20 cellular contexts compared by ENCODE assay signal in the genomic region with DNA sequence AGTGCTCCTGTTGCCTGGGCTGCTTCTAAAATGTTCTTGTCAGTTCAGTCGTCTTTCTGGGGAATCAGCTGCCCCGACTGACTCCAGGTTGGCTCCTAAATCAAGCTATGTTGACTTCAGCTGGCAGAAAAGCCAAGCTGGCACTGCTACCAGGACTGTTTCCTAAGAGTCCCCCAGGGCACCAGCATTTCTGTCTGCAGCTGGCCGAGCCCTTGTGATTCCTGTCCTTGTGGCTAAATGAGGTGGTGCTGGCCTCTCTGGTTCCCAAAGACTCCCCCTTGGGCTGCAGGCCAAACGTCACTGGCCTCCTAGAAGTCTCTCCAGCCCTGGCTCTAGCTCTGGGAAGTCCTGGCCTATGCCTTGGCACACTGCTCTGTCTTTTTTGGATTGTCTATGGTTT. TPM values are rescaled to one million over a fixed set of nuclear protein-coding genes. Genes with fewer than 3 reads are reported as not detected.
DNase-seq lines count a peak whose midpoint lies in the region; ATAC-seq and TF ChIP-seq lines count a peak whose summit lies in the region.
"Had no signal": no experiment of that assay in that cellular context is flagged by ENCODE, and none has a peak within 500 bp of the region (broad histone marks: within the 10 kb centered on the region; RNA-seq: fewer than 3 reads in every experiment).

No MANE protein-coding gene starts in this region.

- H3K9ac ChIP-seq in colonic mucosa (ENCODE audit: low read depth in 2 of 2, low read length in 2 of 2): no peak overlapping the region

- intact Hi-C loops in Right ventricle myocardium superior (cut with DNase I) (no loop called here), colonic mucosa (cut with DNase I) (no loop called here)
- intact Hi-C loops in naive thymus-derived CD4-positive, alpha-beta T cell (cut with micrococcal nuclease): no loop called here

- H3K9me3 Mint-ChIP-seq in progenitor cell of endocrine pancreas (ENCODE audit: low read depth): no peaks in the 10 kb centered on the region
- H3K9me3 Mint-ChIP-seq in naive thymus-derived CD4-positive, alpha-beta T cell: peaks cover 0 to 2% (median 0%) of the 10 kb centered on the region in 11 donors
- H3K9me3 Mint-ChIP-seq: activated naive CD4-positive, alpha-beta T cell treated with anti-CD3 and anti-CD28 coated beads, Interleukin-2, amount 50 U/mL, for 24 hours; CD8-positive, alpha-beta memory T cell had no signal

- peak overlapping the region; percentile 65 for H3K27ac Mint-ChIP-seq in progenitor cell of endocrine pancreas
- no peak overlapping the region for H3K27ac Mint-ChIP-seq in naive thymus-derived CD4-positive, alpha-beta T cell
- H3K27ac Mint-ChIP-seq: activated naive CD4-positive, alpha-beta T cell treated with anti-CD3 and anti-CD28 coated beads, Interleukin-2, amount 50 U/mL, for 24 hours had no signal

- H3K4me3 ChIP-seq in naive thymus-derived CD4-positive, alpha-beta T cell (ENCODE audit: low read length): no peak overlapping the region
- no peak overlapping the region for H3K4me3 ChIP-seq in colonic mucosa
- H3K4me3 ChIP-seq: dorsolateral prefrontal cortex, SK-N-MC, stomach had no signal

- H3K36me3 ChIP-seq in naive thymus-derived CD4-positive, alpha-beta T cell (ENCODE audit: control insufficient read depth in 2 of 3, insufficient read depth in 3 of 3, low read length in 3 of 3): no peaks in the 10 kb centered on the region
- H3K36me3 ChIP-seq in colonic mucosa: no peaks in the 10 kb centered on the region
- H3K36me3 ChIP-seq: stomach had no signal

- H3K4me1 Mint-ChIP-seq in progenitor cell of endocrine pancreas (ENCODE audit: low read depth): no peaks in the 10 kb centered on the region
- H3K4me1 Mint-ChIP-seq in naive thymus-derived CD4-positive, alpha-beta T cell: peaks cover 14 to 73% (median 18%) of the 10 kb centered on the region in 7 donors

- no peak overlapping the region for H3K27ac ChIP-seq in naive thymus-derived CD4-positive, alpha-beta T cell (ENCODE audit: low read depth, low read length)
- no peak overlapping the region for H3K27ac ChIP-seq in colonic mucosa
- H3K27ac ChIP-seq: dorsolateral prefrontal cortex, SK-N-MC, stomach had no signal

- ATAC-seq in Right ventricle myocardium superior (ENCODE audit: poor library complexity) (peak; percentile 89), GM18870 (IDR thresholded peaks at IDR 0.05; ENCODE audit: unreplicated experiment) (no peak)
- no peak for ATAC-seq in naive thymus-derived CD4-positive, alpha-beta T cell

- DNase-seq in NCI-H2029 treated with DMSO at 0.1 percent for 48 hours (lab: John Stamatoyannopoulos, UW): peak; percentile 34
- no peak for DNase-seq in NCI-H2029 (lab: John Stamatoyannopoulos, UW)
- DNase-seq in NCI-H2196 treated with DMSO at 0.1 percent for 48 hours (lab: John Stamatoyannopoulos, UW; ENCODE audit: unreplicated experiment): peak; percentile 48
- peak; percentile 82 for DNase-seq in Right ventricle myocardium superior
- no peak for DNase-seq in progenitor cell of endocrine pancreas (ENCODE audit: low spot score, unreplicated experiment)
- DNase-seq in naive thymus-derived CD4-positive, alpha-beta T cell: no peak
- DNase-seq in colonic mucosa: no peak
- DNase-seq: activated CD4-positive, alpha-beta T cell treated with anti-CD3 and anti-CD28 coated beads, Interleukin-2, amount 50 U/mL, for 1 hour; activated T-cell treated with anti-CD3 and anti-CD28 coated beads for 4 hours; CD8-positive, alpha-beta memory T cell; erythroblast; Kasumi-1; mesendoderm; NCI-H524 treated with DMSO at 0.1 percent for 48 hours; stomach had no signal

- TF ChIP-seq CTCF in progenitor cell of endocrine pancreas (IDR thresholded peaks at IDR 0.05; ENCODE audit: unreplicated experiment) (no peak), colonic mucosa (IDR thresholded peaks at IDR 0.05) (no peak)

- peaks cover 4 to 9% of the 10 kb centered on the region in 2 donors for H3K4me1 ChIP-seq in naive thymus-derived CD4-positive, alpha-beta T cell (ENCODE audit: control insufficient read depth in 2 of 2, insufficient read depth in 2 of 2, low read length in 2 of 2)
- H3K4me1 ChIP-seq in colonic mucosa: no peaks in the 10 kb centered on the region
- H3K4me1 ChIP-seq: stomach had no signal

- H3K4me3 Mint-ChIP-seq in progenitor cell of endocrine pancreas (ENCODE audit: low read depth): no peak overlapping the region
- H3K4me3 Mint-ChIP-seq in naive thymus-derived CD4-positive, alpha-beta T cell: no peak overlapping the region
- H3K4me3 Mint-ChIP-seq: activated naive CD4-positive, alpha-beta T cell treated with anti-CD3 and anti-CD28 coated beads, Interleukin-2, amount 50 U/mL, for 24 hours; brain; CD8-positive, alpha-beta memory T cell had no signal

- H3K9me3 ChIP-seq in naive thymus-derived CD4-positive, alpha-beta T cell (ENCODE audit: control insufficient read depth in 2 of 3, low read length in 3 of 3): no peaks in the 10 kb centered on the region
- no peaks in the 10 kb centered on the region for H3K9me3 ChIP-seq in colonic mucosa
- H3K9me3 ChIP-seq: stomach had no signal

- H3K27me3 Mint-ChIP-seq in progenitor cell of endocrine pancreas: no peaks in the 10 kb centered on the region
- H3K27me3 Mint-ChIP-seq in naive thymus-derived CD4-positive, alpha-beta T cell: no peaks in the 10 kb centered on the region
- H3K27me3 Mint-ChIP-seq: activated naive CD4-positive, alpha-beta T cell treated with anti-CD3 and anti-CD28 coated beads, Interleukin-2, amount 50 U/mL, for 24 hours; CD8-positive, alpha-beta memory T cell had no signal

- H3K27me3 ChIP-seq in naive thymus-derived CD4-positive, alpha-beta T cell (ENCODE audit: control insufficient read depth in 2 of 2, insufficient read depth in 2 of 2, low read length in 2 of 2): no peaks in the 10 kb centered on the region
- no peaks in the 10 kb centered on the region for H3K27me3 ChIP-seq in colonic mucosa
- H3K27me3 ChIP-seq: dorsolateral prefrontal cortex, stomach had no signal

- no peaks in the 10 kb centered on the region for H3K36me3 Mint-ChIP-seq in progenitor cell of endocrine pancreas (ENCODE audit: insufficient read depth)
- H3K36me3 Mint-ChIP-seq in naive thymus-derived CD4-positive, alpha-beta T cell: peaks cover 0 to 43% (median 3%) of the 10 kb centered on the region in 5 donors

- CTCF ChIA-PET in naive thymus-derived CD4-positive, alpha-beta T cell (lab: Charles Lee): interaction anchor here (1.4 kb wide), 1 partner anchor 54 kb away, joined by 6 read pairs; no protein-coding TSS in a partner anchor

- POLR2A ChIA-PET in naive thymus-derived CD4-positive, alpha-beta T cell (lab: Charles Lee): no interaction called here

RNA-seq across cellular contexts. Expression of a gene that starts 31.1 kb away (rescaled TPM):
- total RNA-seq in Right ventricle myocardium superior (19.0 TPM), progenitor cell of endocrine pancreas (4.5 and 5.1 TPM in 2 replicates), colonic mucosa (1 to 10 TPM; 1.7 to 1.9 TPM)
- total RNA-seq in naive thymus-derived CD4-positive, alpha-beta T cell: 10 to 100 TPM in 4 of 5 experiments, 1 to 10 TPM in 1; 9.7 to 88.9 (median 14.0) TPM
- 1 to 10 TPM; 1.7 to 2.3 TPM for polyA plus RNA-seq in naive thymus-derived CD4-positive, alpha-beta T cell

Comparison
In these comparisons a context has a peak if more than half of its experiments do, and no peak if none do; other contexts are left out.
1. DNase-seq: peak in NCI-H2029 treated with DMSO at 0.1 percent for 48 hours (single experiment), NCI-H2196 treated with DMSO at 0.1 percent for 48 hours (single experiment) and Right ventricle myocardium superior (single experiment); none in NCI-H2029 (single experiment), progenitor cell of endocrine pancreas (single experiment), naive thymus-derived CD4-positive, alpha-beta T cell (0 of 9) and colonic mucosa (single experiment).